9 cellular contexts compared by ENCODE assay signal in genomic region chr5:140182803-140183367, GRCh38. TPM values are rescaled to one million over a fixed set of nuclear protein-coding genes. Genes with fewer than 3 reads are reported as not detected.
DNase-seq lines count a peak whose midpoint lies in the region; ATAC-seq and TF ChIP-seq lines count a peak whose summit lies in the region.
"Had no signal": no experiment of that assay in that cellular context is flagged by ENCODE, and none has a peak within 500 bp of the region (broad histone marks: within the 10 kb centered on the region; RNA-seq: fewer than 3 reads in every experiment).

No MANE protein-coding gene starts in this region.

- in situ Hi-C loops in astrocyte of the spinal cord (cut with HindIII; ENCODE audit: low sequenced_read_pairs) = no loop called here

- 47% methylated on average over 5 of the region's 5 CpGs for WGBS in hepatocyte (ENCODE audit: low lambda C conversion rate, missing lambda C conversion rate)
- WGBS in spleen, 5 donors = 62 to 79% (median 71%) methylated on average over 4 to 5 of the region's 5 CpGs

- H3K9me3 ChIP-seq in HCT116 (ENCODE audit: control insufficient read depth in 1 of 2, insufficient read depth in 1 of 2, low read depth in 1 of 2, low read length in 2 of 2) (no peaks in the 10 kb centered on the region), hepatocyte (ENCODE audit: low read depth) (no peaks in the 10 kb centered on the region), spleen (no peaks in the 10 kb centered on the region)
- no peaks in the 10 kb centered on the region for H3K9me3 ChIP-seq in effector memory CD4-positive, alpha-beta T cell (ENCODE audit: control insufficient read depth, low read length)

- H3K79me2 ChIP-seq in HCT116 (ENCODE audit: insufficient read depth, low read length) = peaks cover 65% of the 10 kb centered on the region
- peaks cover 79% of the 10 kb centered on the region for H3K79me2 ChIP-seq in hepatocyte

- POLR2A ChIA-PET in HCT116 (lab: Charles Lee) = no interaction called here

- intact Hi-C loops in HCT116 (cut with micrococcal nuclease) (no loop called here), spleen (cut with DNase I; ENCODE audit: low total_unique reads) (no loop called here)

- H3K27ac ChIP-seq in HCT116 (ENCODE audit: low read depth, low read length) (no peak overlapping the region), hepatocyte (peak overlapping the region; percentile 58), spleen (peak overlapping the region; percentile 5 to 63 (median 42))
- no peak overlapping the region for H3K27ac ChIP-seq in effector memory CD4-positive, alpha-beta T cell (ENCODE audit: insufficient read depth, low read length, poor library complexity, severe bottlenecking)

- no peak for DNase-seq in HCT116 (ENCODE audit: low read depth, low spot score)
- DNase-seq in astrocyte of the spinal cord (ENCODE audit: low read depth, low spot score) = peak; percentile 76
- peak; percentile 30 for DNase-seq in hepatocyte (ENCODE audit: low spot score)
- DNase-seq in spleen = no peak
- no peak for DNase-seq in NCI-H2081 treated with DMSO at 0.1 percent for 48 hours (lab: John Stamatoyannopoulos, UW)
- no peak for DNase-seq in OCI-M2 (lab: John Stamatoyannopoulos, UW; ENCODE audit: unreplicated experiment)
- DNase-seq in effector memory CD4-positive, alpha-beta T cell = no peak
- DNase-seq: amniotic stem cell had no signal

- no peaks in the 10 kb centered on the region for H3K27me3 ChIP-seq in HCT116 (ENCODE audit: insufficient read depth, low read length)
- H3K27me3 ChIP-seq in hepatocyte = no peaks in the 10 kb centered on the region
- H3K27me3 ChIP-seq in spleen (replicated peaks in 1 of 7) = no peaks in the 10 kb centered on the region
- H3K27me3 ChIP-seq in effector memory CD4-positive, alpha-beta T cell (replicated peaks; ENCODE audit: control insufficient read depth, insufficient read depth, low read length, poor library complexity, severe bottlenecking) = no peaks in the 10 kb centered on the region

- no peak for TF ChIP-seq RAD21 in HCT116 (IDR thresholded peaks at IDR 0.05; ENCODE audit: low read depth)

- H4K20me1 ChIP-seq in HCT116 (ENCODE audit: insufficient read depth) (no peaks in the 10 kb centered on the region), hepatocyte (ENCODE audit: insufficient read depth, poor library complexity, severe bottlenecking) (no peaks in the 10 kb centered on the region)

- peaks cover 23 to 37% of the 10 kb centered on the region in 2 experiments for H3K4me1 ChIP-seq in HCT116 (ENCODE audit: control insufficient read depth in 1 of 2, insufficient read depth in 2 of 2, low read length in 2 of 2)
- peaks cover 24% of the 10 kb centered on the region for H3K4me1 ChIP-seq in hepatocyte (ENCODE audit: insufficient read depth)
- peaks cover 8 to 62% (median 28%) of the 10 kb centered on the region in 6 donors for H3K4me1 ChIP-seq in spleen
- no peaks in the 10 kb centered on the region for H3K4me1 ChIP-seq in effector memory CD4-positive, alpha-beta T cell (ENCODE audit: control insufficient read depth, insufficient read depth, low read length, poor library complexity, severe bottlenecking)

- H3K36me3 ChIP-seq in HCT116 (ENCODE audit: control insufficient read depth in 1 of 2, insufficient read depth in 2 of 2, low read length in 2 of 2) (no peaks in the 10 kb centered on the region), hepatocyte (replicated peaks; ENCODE audit: insufficient read depth, low read depth) (no peaks in the 10 kb centered on the region), spleen (no peaks in the 10 kb centered on the region)
- H3K36me3 ChIP-seq in effector memory CD4-positive, alpha-beta T cell (ENCODE audit: control insufficient read depth, insufficient read depth, low read length) = no peaks in the 10 kb centered on the region

- BruUV-seq in HCT116 (replicated peaks; lab: Mats Ljungman, UMichigan) = no TSS peak

- CTCF ChIA-PET in HCT116 (lab: Charles Lee) = no interaction called here

- 0 out of 2 replicates have a peak, but pooled peaks cover 5% of the 10 kb centered on the region for H3K9me2 ChIP-seq in HCT116 (ENCODE audit: insufficient read depth)
- no peaks in the 10 kb centered on the region for H3K9me2 ChIP-seq in hepatocyte (replicated peaks; ENCODE audit: insufficient read depth)

- no peak for TF ChIP-seq CTCF in HCT116 (IDR thresholded peaks at IDR 0.05 in 2 of 3, conservative IDR thresholded peaks at IDR 0.05 in 1 of 3; ENCODE audit: borderline replicate concordance in 1 of 3, insufficient read depth in 1 of 3, low read depth in 2 of 3, low read length in 2 of 3)
- TF ChIP-seq CTCF in astrocyte of the spinal cord (IDR thresholded peaks at IDR 0.05; ENCODE audit: low read depth, low read length) = no peak
- no peak for TF ChIP-seq CTCF in hepatocyte (IDR thresholded peaks at IDR 0.05; ENCODE audit: poor library complexity)
- TF ChIP-seq CTCF in spleen (IDR thresholded peaks at IDR 0.05 in 8 of 11, conservative IDR thresholded peaks at IDR 0.05 in 3 of 11) = no peak

- ATAC-seq in HCT116 = peak; percentile 50; the same call in 1 of the 2 replicates
- no peak for ATAC-seq in HG03135 (IDR thresholded peaks at IDR 0.05; ENCODE audit: unreplicated experiment)

- H3K9ac ChIP-seq in HCT116 (ENCODE audit: low read length) = no peak overlapping the region

- no peak overlapping the region for H2AFZ ChIP-seq in HCT116 (ENCODE audit: low read depth, low read length, poor library complexity, severe bottlenecking)
- H2AFZ ChIP-seq in hepatocyte = peak overlapping the region; percentile 10

- no peak overlapping the region for H3K4me3 ChIP-seq in HCT116 (replicated peaks in 1 of 2; ENCODE audit: low read depth in 1 of 2, low read length in 2 of 2)
- H3K4me3 ChIP-seq in astrocyte of the spinal cord (ENCODE audit: low read depth, low read length) = no peak overlapping the region
- H3K4me3 ChIP-seq in hepatocyte = no peak overlapping the region
- no peak overlapping the region for H3K4me3 ChIP-seq in spleen
- H3K4me3 ChIP-seq in effector memory CD4-positive, alpha-beta T cell (ENCODE audit: insufficient read depth, low read depth, low read length, poor library complexity, severe bottlenecking) = no peak overlapping the region

- no peak for TF ChIP-seq POLR2A in HCT116 (IDR thresholded peaks at IDR 0.05; ENCODE audit: borderline replicate concordance, extremely low read depth, insufficient read depth, insufficient read length)
- no peak for TF ChIP-seq POLR2A in spleen (IDR thresholded peaks at IDR 0.05)

- peak overlapping the region; percentile 35 for H3K4me2 ChIP-seq in HCT116 (ENCODE audit: low read length)
- peak overlapping the region; percentile 58 for H3K4me2 ChIP-seq in hepatocyte

- RAD21 ChIA-PET in HCT116 (lab: Charles Lee; ENCODE audit: low non-redundant PET in 1 of 2, low total read pairs in 2 of 2, uncharacterized antibody in 2 of 2, unreplicated experiment in 2 of 2) = no interaction called here

TF ChIP-seq in HCT116, 20 proteins besides CTCF, POLR2A, EP300 and RAD21 (continues in another document):
- TF ChIP-seq EZH2 (IDR thresholded peaks at IDR 0.05) (no peak), FOSL1 (IDR thresholded peaks at IDR 0.05; ENCODE audit: low read depth) (no peak), ATF3 (IDR thresholded peaks at IDR 0.05) (no peak), REST (IDR thresholded peaks at IDR 0.05; ENCODE audit: low read depth) (no peak), ZFX (IDR thresholded peaks at IDR 0.05) (no peak), EZH2phosphoT487 (IDR thresholded peaks at IDR 0.05; ENCODE audit: borderline replicate concordance) (no peak), MAX (IDR thresholded peaks at IDR 0.05) (no peak), SRF (IDR thresholded peaks at IDR 0.05; ENCODE audit: low read depth) (no peak)

RNA-seq across cellular contexts. Expression of gene CYSTM1, which starts 7.9 kb away (rescaled TPM):
- total RNA-seq in HCT116 (2021; ENCODE audit: unreplicated experiment) (56.0 TPM), hepatocyte (111 and 120 TPM in 2 replicates), spleen (10 to 100 TPM; 28.5 to 78.3 (median 43.2) TPM)
- 92.6 and 95.7 TPM in 2 replicates for polyA plus RNA-seq in HCT116 (2012)
- polyA plus RNA-seq in hepatocyte (196 and 262 TPM in 2 replicates), spleen (10 to 100 TPM; 25.8 to 47.1 (median 33.4) TPM)

RNA-seq across cellular contexts. Expression of gene IGIP, which starts 57.1 kb away (rescaled TPM):
- total RNA-seq in HCT116 (2021; ENCODE audit: unreplicated experiment) (5.2 TPM), hepatocyte (4.4 and 7.2 TPM in 2 replicates), spleen (10 to 100 TPM in 5 of 7 donors, 1 to 10 TPM in 2; 8.1 to 20.4 (median 12.8) TPM)
- polyA plus RNA-seq in HCT116 (2012) = 1.4 and 2.4 TPM in 2 replicates
- polyA plus RNA-seq in hepatocyte (0.50 and 0.89 TPM in 2 replicates), spleen (1 to 10 TPM; 4.7 to 6.4 (median 4.9) TPM)

Comparison
In these comparisons a context has a peak if more than half of its experiments do, and no peak if none do; other contexts are left out.
1. DNase-seq: peak in astrocyte of the spinal cord (single experiment) and hepatocyte (single experiment); none in HCT116 (single experiment), spleen (single experiment), NCI-H2081 treated with DMSO at 0.1 percent for 48 hours (single experiment), OCI-M2 (single experiment) and effector memory CD4-positive, alpha-beta T cell (0 of 3).
2. H3K27ac ChIP-seq: peak in hepatocyte (single experiment) and spleen (8 of 8); none in HCT116 (single experiment) and effector memory CD4-positive, alpha-beta T cell (single experiment).